Comparison of ENCODE assay signal across 18 cellular contexts in the genomic region with DNA sequence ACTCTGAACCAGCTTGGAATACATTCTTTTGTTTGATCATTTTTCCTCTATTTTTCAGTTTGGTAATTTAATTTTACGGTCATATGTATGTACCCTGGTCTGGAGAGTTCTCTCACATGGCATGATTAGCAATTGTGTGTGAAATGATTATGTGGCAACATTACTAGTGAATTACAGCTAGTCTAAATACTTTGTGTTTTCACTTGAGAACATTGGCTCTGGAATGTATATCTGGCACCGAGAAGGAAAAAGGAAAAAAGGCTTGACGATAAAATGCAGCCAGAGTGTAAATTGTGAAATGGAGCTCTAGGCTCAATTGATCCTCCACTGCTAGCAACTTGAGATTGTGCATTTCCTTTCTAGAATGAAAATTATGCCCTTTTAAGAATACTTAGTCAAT.
DNase-seq lines count a peak whose midpoint lies in the region; ATAC-seq and TF ChIP-seq lines count a peak whose summit lies in the region.
"Had no signal": no experiment of that assay in that cellular context is flagged by ENCODE, and none has a peak within 500 bp of the region (broad histone marks: within the 10 kb centered on the region; RNA-seq: fewer than 3 reads in every experiment).

No MANE protein-coding gene starts in this region.

- H3K27ac ChIP-seq in upper lobe of right lung, result no peak overlapping the region
- no peak overlapping the region for H3K27ac ChIP-seq in esophagus muscularis mucosa (replicated peaks in 1 of 4)
- H3K27ac ChIP-seq: BLaER1 treated with 17β-estradiol and CSF1 and Interleukin-3, amounts not matched to agents 10 nM and 100 nM; stomach; uterus had no signal

- no peak overlapping the region for H3K4me3 ChIP-seq in astrocyte of the spinal cord (ENCODE audit: low read depth, low read length)
- no peak overlapping the region for H3K4me3 ChIP-seq in fibroblast of villous mesenchyme (ENCODE audit: low read depth, low read length)
- H3K4me3 ChIP-seq in upper lobe of right lung, result no peak overlapping the region
- H3K4me3 ChIP-seq in esophagus muscularis mucosa, result no peak overlapping the region
- H3K4me3 ChIP-seq: BLaER1 treated with 17β-estradiol and CSF1 and Interleukin-3, amounts not matched to agents 10 nM and 100 nM; stomach; uterus had no signal

- H3K9me3 ChIP-seq in upper lobe of right lung, result no peaks in the 10 kb centered on the region
- H3K9me3 ChIP-seq in esophagus muscularis mucosa, result no peaks in the 10 kb centered on the region
- H3K9me3 ChIP-seq: BLaER1 treated with 17β-estradiol and CSF1 and Interleukin-3, amounts not matched to agents 10 nM and 100 nM; stomach; uterus had no signal

- 43% methylated on average over 3 of the region's 3 CpGs for WGBS in esophagus muscularis mucosa

- in situ Hi-C loops in astrocyte of the spinal cord (cut with HindIII; ENCODE audit: low sequenced_read_pairs), result no loop called here

- peak; percentile 56 for ATAC-seq in upper lobe of right lung
- ATAC-seq: activated CD4-positive, alpha-beta T cell treated with anti-CD3 and anti-CD28 coated beads for 36 hours; left lobe of liver; sciatic nerve had no signal

- peak; percentile 32 for DNase-seq in GM04504 (ENCODE audit: low read depth)
- peak; percentile 26 for DNase-seq in astrocyte of the spinal cord (ENCODE audit: low read depth, low spot score)
- DNase-seq in fibroblast of villous mesenchyme (ENCODE audit: low read depth), result peak; percentile 81
- DNase-seq in upper lobe of right lung, result no peak
- DNase-seq in stimulated activated CD8-positive, alpha-beta memory T cell treated with anti-CD3 and anti-CD28 coated beads, Interleukin-4, amount 100 ng/mL, for 48 hours, result no peak
- no peak for DNase-seq in pons (ENCODE audit: low spot score)
- DNase-seq in esophagus muscularis mucosa (ENCODE audit: extremely low spot score), result no peak
- DNase-seq: activated CD4-positive, alpha-beta T cell treated with anti-CD3 and anti-CD28 coated beads for 36 hours; cerebellar nuclear complex; GF-D8; NCI-H187 treated with DMSO at 0.1 percent for 48 hours; NCI-H345; occipital lobe; stomach; uterus had no signal

- H3K36me3 ChIP-seq in upper lobe of right lung (no peaks in the 10 kb centered on the region), esophagus muscularis mucosa (no peaks in the 10 kb centered on the region)
- H3K36me3 ChIP-seq: BLaER1 treated with 17β-estradiol and CSF1 and Interleukin-3, amounts not matched to agents 10 nM and 100 nM; stomach; uterus had no signal

- TF ChIP-seq CTCF in astrocyte of the spinal cord (IDR thresholded peaks at IDR 0.05; ENCODE audit: low read depth, low read length), result no peak
- TF ChIP-seq CTCF in fibroblast of villous mesenchyme (IDR thresholded peaks at IDR 0.05; ENCODE audit: insufficient read depth, low read depth, low read length), result no peak
- no peak for TF ChIP-seq CTCF in upper lobe of right lung (IDR thresholded peaks at IDR 0.05)
- no peak for TF ChIP-seq CTCF in esophagus muscularis mucosa (IDR thresholded peaks at IDR 0.05)

- intact Hi-C loops in upper lobe of right lung (cut with DNase I) (no loop called here), esophagus muscularis mucosa (cut with DNase I) (no loop called here)

- no peaks in the 10 kb centered on the region for H3K4me1 ChIP-seq in upper lobe of right lung
- H3K4me1 ChIP-seq in esophagus muscularis mucosa, result peaks cover 0 to 28% (median 23%) of the 10 kb centered on the region in 4 donors
- H3K4me1 ChIP-seq: uterus had no signal

- H3K27me3 ChIP-seq in upper lobe of right lung (no peaks in the 10 kb centered on the region), esophagus muscularis mucosa (no peaks in the 10 kb centered on the region)
- H3K27me3 ChIP-seq: BLaER1 treated with 17β-estradiol and CSF1 and Interleukin-3, amounts not matched to agents 10 nM and 100 nM; stomach; uterus had no signal

- no peak for TF ChIP-seq POLR2A in esophagus muscularis mucosa (IDR thresholded peaks at IDR 0.05; ENCODE audit: low read depth)

- TF ChIP-seq EP300 in esophagus muscularis mucosa (IDR thresholded peaks at IDR 0.05), result no peak

Comparison
In these comparisons a context has a peak if more than half of its experiments do, and no peak if none do; other contexts are left out.
1. DNase-seq: peak in GM04504 (single experiment), astrocyte of the spinal cord (single experiment) and fibroblast of villous mesenchyme (single experiment); none in upper lobe of right lung (single experiment), stimulated activated CD8-positive, alpha-beta memory T cell treated with anti-CD3 and anti-CD28 coated beads, Interleukin-4, amount 100 ng/mL, for 48 hours (single experiment), pons (single experiment) and esophagus muscularis mucosa (single experiment).